ENCODE assay signal across 8 cellular contexts in the genomic region with DNA sequence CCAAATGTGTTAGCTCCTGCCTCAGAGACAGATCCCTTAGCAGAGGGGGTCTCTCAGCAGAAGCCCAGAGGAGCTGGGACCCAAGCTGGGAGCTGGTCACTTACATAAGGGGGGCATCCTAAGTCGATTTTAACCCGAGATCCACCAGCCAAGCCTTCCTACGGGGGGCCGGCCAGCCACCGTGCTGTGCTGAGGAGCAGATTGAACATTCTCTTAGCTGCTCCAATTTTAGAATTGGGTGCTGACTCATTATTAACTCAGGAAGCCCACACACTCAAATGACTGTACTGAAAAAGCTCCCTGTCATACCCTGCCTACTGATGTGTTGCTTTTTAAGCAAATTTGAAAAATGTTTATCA.
A peak's percentile ranks its signal among the peaks of the same experiment; 100 is the strongest.
DNase-seq lines count a peak whose midpoint lies in the region; ATAC-seq and TF ChIP-seq lines count a peak whose summit lies in the region.
"Not testable (repeated sequence)": the region's sequence is repeated elsewhere in the genome, so short reads cannot be mapped to it uniquely, and the experiment has no call there.

No MANE protein-coding gene starts in this region.

- not testable (repeated sequence) for H3K36me3 ChIP-seq in OCI-LY7 (ENCODE audit: insufficient read depth, low read length); mesodermal cell (ENCODE audit: control insufficient read depth, insufficient read depth, low read length); thoracic aorta

- not testable (repeated sequence) for H3K4me3 ChIP-seq in OCI-LY7 (ENCODE audit: low read depth, low read length, poor library complexity, severe bottlenecking)
- H3K4me3 ChIP-seq in epithelial cell of proximal tubule (ENCODE audit: low read depth, low read length) (peak overlapping the region; percentile 59), mesodermal cell (ENCODE audit: extremely low read depth, insufficient read depth, low read length, poor library complexity, severe bottlenecking) (peak overlapping the region; percentile 36), thoracic aorta (peak overlapping the region; percentile 70)

- CTCF ChIA-PET in OCI-LY7 (lab: Charles Lee; ENCODE audit: unreplicated experiment), result not testable (repeated sequence)

- POLR2A ChIA-PET in OCI-LY7 (lab: Charles Lee), result not testable (repeated sequence)

- H3K79me2 ChIP-seq in OCI-LY7 (ENCODE audit: insufficient read depth, low read depth, low read length), result not testable (repeated sequence)

- DNase-seq in EL, result peak; percentile 36
- DNase-seq in OCI-LY7 (ENCODE audit: low spot score); epithelial cell of proximal tubule (ENCODE audit: low read depth); thoracic aorta (ENCODE audit: low spot score): not testable (repeated sequence)
- DNase-seq in activated T-helper 2 cell treated with anti-CD3 and anti-CD28 coated beads, Interferon-gamma antibody, Interleukin-2, Interleukin-4, amounts not matched to agents 10 μg/mL and 5 μg/mL and 100 μg/mL, durations not matched to agents 14 hours and 24 hours and 36 hours (ENCODE audit: low spot score), result peak; percentile 17

- intact Hi-C loops in OCI-LY7 (cut with micrococcal nuclease; ENCODE audit: unreplicated experiment), result not testable (repeated sequence)
- intact Hi-C loops in activated T-helper 2 cell treated with anti-CD3 and anti-CD28 coated beads, Interferon-gamma antibody, Interleukin-2, Interleukin-4, amounts not matched to agents 10 μg/mL and 5 μg/mL and 100 μg/mL, durations not matched to agents 14 hours and 24 hours and 36 hours (cut with micrococcal nuclease), result loop anchor here (5.0 kb wide), 1 partner anchor 134 kb away; no protein-coding TSS in a partner anchor

- not testable (repeated sequence) for H3K9me3 Mint-ChIP-seq in activated T-helper 2 cell treated with anti-CD3 and anti-CD28 coated beads, Interferon-gamma antibody, Interleukin-2, Interleukin-4, amounts not matched to agents 10 μg/mL and 5 μg/mL and 100 μg/mL, durations not matched to agents 14 hours and 24 hours and 36 hours

- H3K27ac Mint-ChIP-seq in activated T-helper 2 cell treated with anti-CD3 and anti-CD28 coated beads, Interferon-gamma antibody, Interleukin-2, Interleukin-4, amounts not matched to agents 10 μg/mL and 5 μg/mL and 100 μg/mL, durations not matched to agents 14 hours and 24 hours and 36 hours, result peak overlapping the region; percentile 79

- peak overlapping the region; percentile 81 for H3K4me3 Mint-ChIP-seq in activated T-helper 2 cell treated with anti-CD3 and anti-CD28 coated beads, Interferon-gamma antibody, Interleukin-2, Interleukin-4, amounts not matched to agents 10 μg/mL and 5 μg/mL and 100 μg/mL, durations not matched to agents 14 hours and 24 hours and 36 hours (ENCODE audit: low read depth)

- peak; percentile 61 for ATAC-seq in GM21515 (IDR thresholded peaks at IDR 0.05; ENCODE audit: unreplicated experiment)
- ATAC-seq in HG03108 (IDR thresholded peaks at IDR 0.05; ENCODE audit: unreplicated experiment), result peak; percentile 78
- ATAC-seq in thoracic aorta (ENCODE audit: insufficient number of reproducible peaks, low FRiP score, low read depth), result peak; percentile 52

- not testable (repeated sequence) for TF ChIP-seq CTCF in OCI-LY7 (conservative IDR thresholded peaks at IDR 0.05; ENCODE audit: low read length); epithelial cell of proximal tubule (conservative IDR thresholded peaks at IDR 0.05; ENCODE audit: low read depth, low read length); thoracic aorta (IDR thresholded peaks at IDR 0.05)

- H3K27me3 ChIP-seq in thoracic aorta (replicated peaks; ENCODE audit: insufficient read depth), result not testable (repeated sequence)

- H3K9me3 ChIP-seq in OCI-LY7 (ENCODE audit: low read length); mesodermal cell (ENCODE audit: control insufficient read depth, low read length); thoracic aorta: not testable (repeated sequence)

- 27% methylated on average over 2 of the region's 5 CpGs; no CpG with 5 or more reads in 1 of the 2 experiments for WGBS in mesodermal cell (ENCODE audit: insufficient coverage in 2 of 2), 2 experiments

- H3K4me1 ChIP-seq in OCI-LY7 (ENCODE audit: insufficient read depth, low read length, poor library complexity, severe bottlenecking), result not testable (repeated sequence)
- peaks cover 15% of the 10 kb centered on the region for H3K4me1 ChIP-seq in mesodermal cell (ENCODE audit: control insufficient read depth, insufficient read depth, low read length, poor library complexity, severe bottlenecking)
- H3K4me1 ChIP-seq in thoracic aorta (ENCODE audit: control insufficient read depth in 1 of 2, low read depth in 2 of 2), result peaks cover 7 to 29% of the 10 kb centered on the region in 2 donors

- H4K20me1 ChIP-seq in OCI-LY7 (ENCODE audit: insufficient read depth, low read length), result not testable (repeated sequence)

- H2AFZ ChIP-seq in OCI-LY7 (ENCODE audit: low read length), result not testable (repeated sequence)

- H3K27ac ChIP-seq in OCI-LY7 (ENCODE audit: low read depth, low read length, poor library complexity, severe bottlenecking), result not testable (repeated sequence)
- peak overlapping the region; percentile 89 for H3K27ac ChIP-seq in mesodermal cell (ENCODE audit: low read depth, low read length, severe bottlenecking)
- H3K27ac ChIP-seq in thoracic aorta, result peak overlapping the region; percentile 76 to 83

- H3K4me2 ChIP-seq in OCI-LY7 (ENCODE audit: low read length), result peak overlapping the region; percentile 32; the same call in 1 of the 2 replicates

- H3K4me1 Mint-ChIP-seq in activated T-helper 2 cell treated with anti-CD3 and anti-CD28 coated beads, Interferon-gamma antibody, Interleukin-2, Interleukin-4, amounts not matched to agents 10 μg/mL and 5 μg/mL and 100 μg/mL, durations not matched to agents 14 hours and 24 hours and 36 hours (ENCODE audit: low read depth), result peaks cover 23% of the 10 kb centered on the region

- H3K9me2 ChIP-seq in OCI-LY7 (ENCODE audit: insufficient read depth, low read length), result not testable (repeated sequence)

- not testable (repeated sequence) for BruUV-seq in OCI-LY7 (replicated peaks; lab: Mats Ljungman, UMichigan)

- H3K36me3 Mint-ChIP-seq in activated T-helper 2 cell treated with anti-CD3 and anti-CD28 coated beads, Interferon-gamma antibody, Interleukin-2, Interleukin-4, amounts not matched to agents 10 μg/mL and 5 μg/mL and 100 μg/mL, durations not matched to agents 14 hours and 24 hours and 36 hours (ENCODE audit: low read depth), result peaks cover 11% of the 10 kb centered on the region

- not testable (repeated sequence) for H3K27me3 Mint-ChIP-seq in activated T-helper 2 cell treated with anti-CD3 and anti-CD28 coated beads, Interferon-gamma antibody, Interleukin-2, Interleukin-4, amounts not matched to agents 10 μg/mL and 5 μg/mL and 100 μg/mL, durations not matched to agents 14 hours and 24 hours and 36 hours (ENCODE audit: low read depth)
